In the genomic region with DNA sequence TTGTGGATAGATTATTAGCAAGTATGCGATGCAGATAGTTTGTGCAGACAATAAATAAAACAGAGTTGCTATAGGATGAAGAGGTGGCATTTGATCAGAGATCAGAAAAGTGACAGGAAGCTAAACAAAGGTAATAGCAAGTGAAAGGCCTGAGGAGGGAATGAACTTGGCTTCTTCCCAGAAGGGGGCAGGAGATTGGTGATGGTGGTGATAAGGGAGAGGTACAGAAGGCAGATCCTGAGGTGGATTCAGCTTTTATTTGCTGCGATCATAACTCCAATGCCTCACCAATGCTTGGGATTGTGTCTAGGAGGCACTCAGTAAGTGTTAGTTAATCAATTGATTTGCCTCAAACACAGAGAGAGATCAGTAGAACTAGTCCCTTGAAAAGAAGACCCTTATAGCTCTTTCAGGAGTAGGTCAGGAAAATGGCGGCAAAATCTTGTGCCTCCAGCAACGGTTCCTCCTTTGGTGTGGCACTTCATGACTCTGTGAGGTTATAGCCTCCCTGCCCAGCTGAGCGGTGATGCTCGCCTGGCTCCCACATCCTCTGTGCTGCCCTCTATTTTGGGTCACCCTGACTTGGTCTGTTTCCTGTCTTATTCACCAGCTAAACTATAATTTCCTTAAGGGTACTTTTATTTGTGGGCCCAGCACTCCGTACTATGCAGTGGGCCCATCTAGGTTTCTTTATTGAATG, we compare ENCODE assay signal across 8 cellular contexts. TPM values are rescaled to one million over a fixed set of nuclear protein-coding genes. Genes with fewer than 3 reads are reported as not detected.
A peak's percentile ranks its signal among the peaks of the same experiment; 100 is the strongest.
DNase-seq lines count a peak whose midpoint lies in the region; ATAC-seq and TF ChIP-seq lines count a peak whose summit lies in the region.

No MANE protein-coding gene starts in this region.

- TF ChIP-seq CTCF in esophagus squamous epithelium (IDR thresholded peaks at IDR 0.05) (no peak), WTC11 (IDR thresholded peaks at IDR 0.05) (no peak), GM20000 (IDR thresholded peaks at IDR 0.05; ENCODE audit: extremely low read depth, missing control alignments) (no peak), WERI-Rb-1 (IDR thresholded peaks at IDR 0.05; ENCODE audit: low read depth, low read length) (no peak)

- DNase-seq in activated CD4-positive, alpha-beta T cell treated with anti-CD3 and anti-CD28 coated beads for 48 hours = peak; percentile 69
- no peak for DNase-seq in esophagus squamous epithelium (lab: John Stamatoyannopoulos, UW)
- peak; percentile 44 to 54 for DNase-seq in stimulated activated CD4-positive, alpha-beta T cell treated with anti-CD3 and anti-CD28 coated beads, Interleukin-2, amount 100 ng/mL, for 24 hours
- DNase-seq in WTC11 (ENCODE audit: low spot score) = no peak
- no peak for DNase-seq in GM20000 (ENCODE audit: low spot score)
- no peak for DNase-seq in WERI-Rb-1

- H3K4me1 Mint-ChIP-seq in WTC11 = peaks cover 31% of the 10 kb centered on the region

- peaks cover 0 to 95% (median 42%) of the 10 kb centered on the region in 3 donors for H3K4me1 ChIP-seq in esophagus squamous epithelium

- no peaks in the 10 kb centered on the region for H3K27me3 Mint-ChIP-seq in WTC11 (ENCODE audit: low read depth)

- POLR2A ChIA-PET in WTC11 (lab: Charles Lee) = no interaction called here

- peaks cover 37% of the 10 kb centered on the region for H3K36me3 Mint-ChIP-seq in WTC11

- H3K36me3 ChIP-seq in esophagus squamous epithelium = peaks cover 0 to 42% (median 5%) of the 10 kb centered on the region in 3 donors
- no peaks in the 10 kb centered on the region for H3K36me3 ChIP-seq in WERI-Rb-1

- TF ChIP-seq POLR2A in esophagus squamous epithelium (IDR thresholded peaks at IDR 0.05) = no peak

- H3K9me3 Mint-ChIP-seq in WTC11 = no peaks in the 10 kb centered on the region

- no peaks in the 10 kb centered on the region for H3K9me3 ChIP-seq in esophagus squamous epithelium
- no peaks in the 10 kb centered on the region for H3K9me3 ChIP-seq in WERI-Rb-1 (ENCODE audit: severe bottlenecking)

- CTCF ChIA-PET in WTC11 (lab: Charles Lee) = no interaction called here

- H3K4me3 Mint-ChIP-seq in WTC11 = no peak overlapping the region

- ATAC-seq in GM18511 (IDR thresholded peaks at IDR 0.05; ENCODE audit: unreplicated experiment) (peak; percentile 21), WTC11 (no peak), GM19328 (IDR thresholded peaks at IDR 0.05; ENCODE audit: unreplicated experiment) (no peak)

- H3K4me3 ChIP-seq in esophagus squamous epithelium = no peak overlapping the region
- no peak overlapping the region for H3K4me3 ChIP-seq in WERI-Rb-1 (ENCODE audit: low read depth, low read length)

- intact Hi-C loops in esophagus squamous epithelium (cut with DNase I) = no loop called here

- H3K27me3 ChIP-seq in esophagus squamous epithelium = no peaks in the 10 kb centered on the region
- no peaks in the 10 kb centered on the region for H3K27me3 ChIP-seq in WERI-Rb-1 (ENCODE audit: insufficient read depth, low read depth, severe bottlenecking)

- peak overlapping the region; percentile 28 to 82 (median 60) for H3K27ac ChIP-seq in esophagus squamous epithelium
- H3K27ac ChIP-seq in WERI-Rb-1 = no peak overlapping the region

- no peak overlapping the region for H3K27ac Mint-ChIP-seq in WTC11

- WGBS in esophagus squamous epithelium, 2 donors = 79 to 88% methylated on average over 7 of the region's 7 CpGs

TF ChIP-seq in WTC11, 78 proteins besides CTCF, POLR2A, EP300 and RAD21:
- TF ChIP-seq ERG (CRISPR knock-in tag; IDR thresholded peaks at IDR 0.05) = no peak
- TF ChIP-seq, protein P1, sequence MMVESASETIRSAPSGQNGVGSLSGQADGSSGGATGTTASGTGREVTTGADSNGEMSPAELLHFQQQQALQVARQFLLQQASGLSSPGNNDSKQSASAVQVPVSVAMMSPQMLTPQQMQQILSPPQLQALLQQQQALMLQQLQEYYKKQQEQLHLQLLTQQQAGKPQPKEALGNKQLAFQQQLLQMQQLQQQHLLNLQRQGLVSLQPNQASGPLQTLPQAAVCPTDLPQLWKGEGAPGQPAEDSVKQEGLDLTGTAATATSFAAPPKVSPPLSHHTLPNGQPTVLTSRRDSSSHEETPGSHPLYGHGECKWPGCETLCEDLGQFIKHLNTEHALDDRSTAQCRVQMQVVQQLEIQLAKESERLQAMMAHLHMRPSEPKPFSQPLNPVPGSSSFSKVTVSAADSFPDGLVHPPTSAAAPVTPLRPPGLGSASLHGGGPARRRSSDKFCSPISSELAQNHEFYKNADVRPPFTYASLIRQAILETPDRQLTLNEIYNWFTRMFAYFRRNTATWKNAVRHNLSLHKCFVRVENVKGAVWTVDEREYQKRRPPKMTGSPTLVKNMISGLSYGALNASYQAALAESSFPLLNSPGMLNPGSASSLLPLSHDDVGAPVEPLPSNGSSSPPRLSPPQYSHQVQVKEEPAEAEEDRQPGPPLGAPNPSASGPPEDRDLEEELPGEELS (CRISPR knock-in tag; IDR thresholded peaks at IDR 0.05) = no peak
- no peak for TF ChIP-seq ZNF425 (CRISPR knock-in tag; conservative IDR thresholded peaks at IDR 0.05)
- no peak for TF ChIP-seq TCF7 (CRISPR knock-in tag; IDR thresholded peaks at IDR 0.05; ENCODE audit: low read depth)
- TF ChIP-seq ZNF138 (CRISPR knock-in tag; conservative IDR thresholded peaks at IDR 0.05) = no peak
- TF ChIP-seq, protein P2, sequence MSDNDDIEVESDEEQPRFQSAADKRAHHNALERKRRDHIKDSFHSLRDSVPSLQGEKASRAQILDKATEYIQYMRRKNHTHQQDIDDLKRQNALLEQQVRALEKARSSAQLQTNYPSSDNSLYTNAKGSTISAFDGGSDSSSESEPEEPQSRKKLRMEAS (CRISPR knock-in tag; IDR thresholded peaks at IDR 0.05) = no peak
- TF ChIP-seq NR2C2 (CRISPR knock-in tag; IDR thresholded peaks at IDR 0.05) = no peak
- no peak for TF ChIP-seq NR1H2 (CRISPR knock-in tag; IDR thresholded peaks at IDR 0.05)
- TF ChIP-seq MYBL2 (CRISPR knock-in tag; IDR thresholded peaks at IDR 0.05) = no peak
- TF ChIP-seq ZNF219 (CRISPR knock-in tag; IDR thresholded peaks at IDR 0.05; ENCODE audit: borderline replicate concordance) = no peak
- TF ChIP-seq, protein P3, sequence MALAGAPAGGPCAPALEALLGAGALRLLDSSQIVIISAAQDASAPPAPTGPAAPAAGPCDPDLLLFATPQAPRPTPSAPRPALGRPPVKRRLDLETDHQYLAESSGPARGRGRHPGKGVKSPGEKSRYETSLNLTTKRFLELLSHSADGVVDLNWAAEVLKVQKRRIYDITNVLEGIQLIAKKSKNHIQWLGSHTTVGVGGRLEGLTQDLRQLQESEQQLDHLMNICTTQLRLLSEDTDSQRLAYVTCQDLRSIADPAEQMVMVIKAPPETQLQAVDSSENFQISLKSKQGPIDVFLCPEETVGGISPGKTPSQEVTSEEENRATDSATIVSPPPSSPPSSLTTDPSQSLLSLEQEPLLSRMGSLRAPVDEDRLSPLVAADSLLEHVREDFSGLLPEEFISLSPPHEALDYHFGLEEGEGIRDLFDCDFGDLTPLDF (CRISPR knock-in tag; IDR thresholded peaks at IDR 0.05) = no peak
- no peak for TF ChIP-seq FOXK1 (CRISPR knock-in tag; IDR thresholded peaks at IDR 0.05)
- TF ChIP-seq, protein P4, sequence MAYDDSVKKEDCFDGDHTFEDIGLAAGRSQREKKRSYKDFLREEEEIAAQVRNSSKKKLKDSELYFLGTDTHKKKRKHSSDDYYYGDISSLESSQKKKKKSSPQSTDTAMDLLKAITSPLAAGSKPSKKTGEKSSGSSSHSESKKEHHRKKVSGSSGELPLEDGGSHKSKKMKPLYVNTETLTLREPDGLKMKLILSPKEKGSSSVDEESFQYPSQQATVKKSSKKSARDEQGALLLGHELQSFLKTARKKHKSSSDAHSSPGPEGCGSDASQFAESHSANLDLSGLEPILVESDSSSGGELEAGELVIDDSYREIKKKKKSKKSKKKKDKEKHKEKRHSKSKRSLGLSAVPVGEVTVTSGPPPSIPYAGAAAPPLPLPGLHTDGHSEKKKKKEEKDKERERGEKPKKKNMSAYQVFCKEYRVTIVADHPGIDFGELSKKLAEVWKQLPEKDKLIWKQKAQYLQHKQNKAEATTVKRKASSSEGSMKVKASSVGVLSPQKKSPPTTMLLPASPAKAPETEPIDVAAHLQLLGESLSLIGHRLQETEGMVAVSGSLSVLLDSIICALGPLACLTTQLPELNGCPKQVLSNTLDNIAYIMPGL (CRISPR knock-in tag; IDR thresholded peaks at IDR 0.05) = no peak
- TF ChIP-seq PRRX2 (CRISPR knock-in tag; IDR thresholded peaks at IDR 0.05) = no peak
- TF ChIP-seq KAT7 (CRISPR knock-in tag; IDR thresholded peaks at IDR 0.05; ENCODE audit: borderline replicate concordance) = no peak
- TF ChIP-seq TEAD4 (CRISPR knock-in tag; IDR thresholded peaks at IDR 0.05) = no peak

RNA-seq across cellular contexts. Expression of gene TGFBR2, which starts 37.5 kb away (rescaled TPM):
- total RNA-seq in esophagus squamous epithelium = 100 to 1,000 TPM in 1 of 4 donors, 10 to 100 TPM in 3; 10.1 to 114 (median 48.7) TPM
- total RNA-seq in WTC11 (2021) = 6.7 to 9.6 TPM (median 7.7 TPM) in 3 replicates

Comparison
In these comparisons a context has a peak if more than half of its experiments do, and no peak if none do; other contexts are left out.
1. DNase-seq: peak in activated CD4-positive, alpha-beta T cell treated with anti-CD3 and anti-CD28 coated beads for 48 hours (single experiment) and stimulated activated CD4-positive, alpha-beta T cell treated with anti-CD3 and anti-CD28 coated beads, Interleukin-2, amount 100 ng/mL, for 24 hours (2 of 2); none in esophagus squamous epithelium (single experiment), WTC11 (single experiment), GM20000 (single experiment) and WERI-Rb-1 (single experiment).